14 cellular contexts compared by ENCODE assay signal in genomic region chr18:12366379-12366778, GRCh38.
"Had no signal": no experiment of that assay in that cellular context is flagged by ENCODE, and none has a peak within 500 bp of the region (broad histone marks: within the 10 kb centered on the region; RNA-seq: fewer than 3 reads in every experiment).

No MANE protein-coding gene starts in this region.

- ATAC-seq: left lobe of liver; pancreas; stimulated activated memory B cell treated with anti-CD40 and anti-IgM and Interleukin-4, amounts not matched to agents 10 μg/mL and 1 μg/mL and 100 μg/mL, for 72 hours had no signal

- H3K27me3 Mint-ChIP-seq: activated CD4-positive, alpha-beta memory T cell treated with anti-CD3 and anti-CD28 coated beads for 36 hours; stimulated activated memory B cell treated with anti-CD40 and anti-IgM and Interleukin-4, amounts not matched to agents 10 μg/mL and 1 μg/mL and 100 μg/mL, for 72 hours had no signal

- H3K9me3 ChIP-seq: pancreas, SJSA1, spleen, upper lobe of left lung had no signal

- H3K4me3 Mint-ChIP-seq: activated CD4-positive, alpha-beta memory T cell treated with anti-CD3 and anti-CD28 coated beads for 36 hours; stimulated activated memory B cell treated with anti-CD40 and anti-IgM and Interleukin-4, amounts not matched to agents 10 μg/mL and 1 μg/mL and 100 μg/mL, for 72 hours had no signal

- H3K27ac ChIP-seq: pancreas, SJSA1, spleen, upper lobe of left lung, VCaP had no signal

- DNase-seq: activated CD4-positive, alpha-beta memory T cell treated with anti-CD3 and anti-CD28 coated beads for 36 hours; activated naive CD4-positive, alpha-beta T cell treated with Interleukin-2 at 50 U/mL for 16 hours; effector CD8-positive, alpha-beta T cell; mesendoderm; pancreas; spleen; stimulated activated CD4-positive, alpha-beta T cell treated with anti-CD3 and anti-CD28 coated beads, Interleukin-1b, Interleukin-23, amount 100 ng/mL, for 48 hours; T1000; upper lobe of left lung had no signal

- H3K4me3 ChIP-seq: cardiac muscle cell, pancreas, SJSA1, spleen, upper lobe of left lung had no signal

- H3K27me3 ChIP-seq: cardiac muscle cell, pancreas, SJSA1, spleen, upper lobe of left lung had no signal

- H3K27ac Mint-ChIP-seq: activated CD4-positive, alpha-beta memory T cell treated with anti-CD3 and anti-CD28 coated beads for 36 hours; stimulated activated memory B cell treated with anti-CD40 and anti-IgM and Interleukin-4, amounts not matched to agents 10 μg/mL and 1 μg/mL and 100 μg/mL, for 72 hours had no signal

- H3K4me1 ChIP-seq: SJSA1, upper lobe of left lung had no signal
